In the genomic region with DNA sequence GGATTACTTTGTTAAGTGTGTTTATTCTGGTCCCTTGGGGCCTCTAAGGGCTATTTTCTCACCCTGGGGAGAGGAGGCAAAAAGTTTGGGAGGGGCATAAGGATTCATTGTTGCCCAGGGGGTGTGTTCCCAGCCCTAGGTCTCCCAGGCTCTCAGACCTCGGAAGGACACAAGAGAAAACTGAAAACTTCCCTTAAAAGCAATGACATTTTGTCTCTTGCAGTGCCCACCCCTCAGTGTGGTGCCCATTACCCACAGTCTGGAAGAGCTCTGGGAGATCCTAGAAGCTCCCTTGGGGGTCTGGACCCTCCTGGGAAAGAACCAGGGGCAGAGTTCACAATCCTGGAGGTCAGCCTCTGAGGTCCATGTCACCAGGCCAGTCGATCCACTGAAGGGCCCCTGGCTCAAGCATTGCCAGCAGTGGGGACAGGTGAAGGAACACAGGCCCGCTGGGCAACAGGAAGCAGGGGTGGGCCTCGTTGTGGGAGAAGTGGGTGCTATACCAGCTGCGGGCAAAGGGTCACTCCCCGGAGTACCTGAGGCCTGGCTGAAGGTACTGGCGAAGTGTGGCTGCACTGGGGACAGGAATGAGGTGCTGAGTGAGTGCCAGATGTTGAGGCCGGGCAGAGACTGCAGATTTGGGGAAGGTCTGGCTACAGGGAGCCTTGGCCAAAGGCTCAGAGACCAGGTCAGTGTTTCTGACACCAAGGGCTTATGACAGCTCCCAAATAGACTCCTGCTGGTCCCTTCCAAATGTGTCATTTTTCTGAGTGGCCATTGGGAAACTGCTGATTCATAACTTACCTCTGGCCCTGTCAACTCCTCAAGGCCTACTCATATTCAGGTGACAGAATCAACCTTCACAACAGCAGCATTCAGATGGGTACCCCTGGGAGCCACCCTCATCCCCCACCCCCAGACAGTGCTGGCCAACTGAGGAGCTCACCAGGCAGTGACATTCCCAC, we compare ENCODE assay signal across 23 cellular contexts. TPM values are rescaled to one million over a fixed set of nuclear protein-coding genes. Genes with fewer than 3 reads are reported as not detected.
DNase-seq lines count a peak whose midpoint lies in the region; ATAC-seq and TF ChIP-seq lines count a peak whose summit lies in the region.
"Had no signal": no experiment of that assay in that cellular context is flagged by ENCODE, and none has a peak within 500 bp of the region (broad histone marks: within the 10 kb centered on the region; RNA-seq: fewer than 3 reads in every experiment).

No MANE protein-coding gene starts in this region.

- POLR2A ChIA-PET in IMR-90 (lab: Charles Lee; ENCODE audit: unreplicated experiment) = no interaction called here

- H3K4ac ChIP-seq in IMR-90 (ENCODE audit: low read depth, low read length) = no peak overlapping the region

- no peak for TF ChIP-seq RAD21 in IMR-90 (IDR thresholded peaks at IDR 0.05; ENCODE audit: low read length)

- H2BK120ac ChIP-seq in IMR-90 (ENCODE audit: low read depth, low read length) = no peak overlapping the region

- H3K9ac ChIP-seq in IMR-90 (ENCODE audit: low read depth, low read length) = no peak overlapping the region

- peak overlapping the region; percentile 12 for H3K27ac Mint-ChIP-seq in dendritic cell treated with granulocyte-macrophage colony-stimulating factor and Interleukin-4, amounts not matched to agents 40 ng/mL and 50 ng/mL, for 4 days
- H3K27ac Mint-ChIP-seq in progenitor cell of endocrine pancreas = peak overlapping the region; percentile 84
- H3K27ac Mint-ChIP-seq: activated CD4-positive, alpha-beta T cell treated with anti-CD3 and anti-CD28 coated beads, Interleukin-2, amount 10 ng/mL, durations not matched to agents 7 days and 5 days; IgD-negative memory B cell; WTC11 had no signal

- no peak for TF ChIP-seq POLR2A in IMR-90 (IDR thresholded peaks at IDR 0.05; ENCODE audit: low read depth, low read length)

- peaks cover 7% of the 10 kb centered on the region; the same call in 1 of the 2 replicates for H3K9me1 ChIP-seq in IMR-90 (ENCODE audit: insufficient read depth, low read length)

- H3K27me3 ChIP-seq in IMR-90 (ENCODE audit: control insufficient read depth, insufficient read depth, low read length) = no peaks in the 10 kb centered on the region
- no peaks in the 10 kb centered on the region for H3K27me3 ChIP-seq in left ventricle myocardium inferior (ENCODE audit: low read depth)
- H3K27me3 ChIP-seq in H7 (ENCODE audit: control insufficient read depth, insufficient read depth, low read length) = no peaks in the 10 kb centered on the region
- H3K27me3 ChIP-seq: left lung, SJCRH30, tibial nerve had no signal

- peaks cover 31% of the 10 kb centered on the region for H3K36me3 Mint-ChIP-seq in dendritic cell treated with granulocyte-macrophage colony-stimulating factor and Interleukin-4, amounts not matched to agents 40 ng/mL and 50 ng/mL, for 4 days (ENCODE audit: low read depth)
- H3K36me3 Mint-ChIP-seq in progenitor cell of endocrine pancreas (ENCODE audit: insufficient read depth) = peaks cover 40% of the 10 kb centered on the region

- H3K4me3 ChIP-seq in IMR-90 (ENCODE audit: insufficient read depth, low read depth, low read length) = no peak overlapping the region
- H3K4me3 ChIP-seq in left ventricle myocardium inferior = no peak overlapping the region
- H3K4me3 ChIP-seq in H7 (ENCODE audit: insufficient read depth, low read depth, low read length) = no peak overlapping the region
- H3K4me3 ChIP-seq: left lung, prostate gland, SJCRH30, tibial nerve had no signal

- dilution Hi-C loops in IMR-90 (cut with HindIII; ENCODE audit: low sequenced_read_pairs, unreplicated experiment) = no loop called here

- BruUV-seq in IMR-90 (replicated peaks; lab: Mats Ljungman, UMichigan) = no TSS peak

- no peak for ATAC-seq in IMR-90 (ENCODE audit: low read depth)
- no peak for ATAC-seq in HG03354 (IDR thresholded peaks at IDR 0.05; ENCODE audit: poor library complexity, severe bottlenecking, unreplicated experiment)
- ATAC-seq: activated T-cell treated with anti-CD3 and anti-CD28 coated beads, Interleukin-2, amount 50 U/mL, for 4 hours; left lung; WTC11 had no signal

- in situ Hi-C loops in IMR-90 (cut with MboI; ENCODE audit: low sequenced_read_pairs) = loop anchor here (5.0 kb wide), 1 partner anchor 33 kb away; a partner anchor contains a TSS

- H2AK5ac ChIP-seq in IMR-90 (ENCODE audit: low read depth, low read length) = 0 out of 2 replicates have a peak overlapping the region, but pooled peaks have one; percentile 5

- CTCF ChIA-PET in IMR-90 (lab: Yijun Ruan, JAX) = no interaction called here

- H3K27me3 Mint-ChIP-seq in dendritic cell treated with granulocyte-macrophage colony-stimulating factor and Interleukin-4, amounts not matched to agents 40 ng/mL and 50 ng/mL, for 4 days = no peaks in the 10 kb centered on the region
- no peaks in the 10 kb centered on the region for H3K27me3 Mint-ChIP-seq in progenitor cell of endocrine pancreas
- H3K27me3 Mint-ChIP-seq: activated CD4-positive, alpha-beta T cell treated with anti-CD3 and anti-CD28 coated beads, Interleukin-2, amount 10 ng/mL, durations not matched to agents 7 days and 5 days; central memory CD8-positive, alpha-beta T cell; IgD-negative memory B cell had no signal

- peaks cover 39% of the 10 kb centered on the region for H3K4me1 Mint-ChIP-seq in dendritic cell treated with granulocyte-macrophage colony-stimulating factor and Interleukin-4, amounts not matched to agents 40 ng/mL and 50 ng/mL, for 4 days (ENCODE audit: low read depth)
- H3K4me1 Mint-ChIP-seq in progenitor cell of endocrine pancreas (ENCODE audit: low read depth) = peaks cover 11% of the 10 kb centered on the region

- H4K5ac ChIP-seq in IMR-90 (ENCODE audit: low read depth, low read length) = no peak overlapping the region

- H2BK5ac ChIP-seq in IMR-90 (ENCODE audit: low read depth, low read length, poor library complexity, severe bottlenecking) = no peak overlapping the region

- H3K36me3 ChIP-seq in IMR-90 (ENCODE audit: control insufficient read depth, insufficient read depth, low read length) (no peaks in the 10 kb centered on the region), left ventricle myocardium inferior (no peaks in the 10 kb centered on the region), H7 (replicated peaks; ENCODE audit: control insufficient read depth, insufficient read depth, low read length) (no peaks in the 10 kb centered on the region; the same call in 1 of the 2 replicates)
- H3K36me3 ChIP-seq: left lung, prostate gland, SJCRH30, tibial nerve had no signal

- H2AK9ac ChIP-seq in IMR-90 (replicated peaks; ENCODE audit: low read depth, low read length, poor library complexity) = no peak overlapping the region

- intact Hi-C loops in IMR-90 (cut with micrococcal nuclease) (no loop called here), left ventricle myocardium inferior (cut with micrococcal nuclease) (no loop called here)
- intact Hi-C loops in dendritic cell treated with granulocyte-macrophage colony-stimulating factor and Interleukin-4, amounts not matched to agents 40 ng/mL and 50 ng/mL, for 4 days (cut with micrococcal nuclease) = no loop called here

- no peak for TF ChIP-seq CTCF in IMR-90 (conservative IDR thresholded peaks at IDR 0.05; ENCODE audit: low read depth, low read length)
- TF ChIP-seq CTCF in left ventricle myocardium inferior (IDR thresholded peaks at IDR 0.05; ENCODE audit: borderline replicate concordance) = no peak
- no peak for TF ChIP-seq CTCF in progenitor cell of endocrine pancreas (IDR thresholded peaks at IDR 0.05; ENCODE audit: unreplicated experiment)

- H3K18ac ChIP-seq in IMR-90 (ENCODE audit: low read depth, low read length) = no peak overlapping the region

- no peak overlapping the region for H3K23ac ChIP-seq in IMR-90 (ENCODE audit: low read depth, low read length)

- no peak overlapping the region for H4K8ac ChIP-seq in IMR-90 (ENCODE audit: low read depth in 2 of 2, low read length in 2 of 2)

- H3K79me1 ChIP-seq in IMR-90 (ENCODE audit: low read depth in 1 of 2, low read length in 2 of 2) = peaks cover 9 to 17% of the 10 kb centered on the region in 2 experiments

- DNase-seq in IMR-90 (no peak), left ventricle myocardium inferior (peak; percentile 64), progenitor cell of endocrine pancreas (ENCODE audit: low spot score, unreplicated experiment) (no peak), amygdala (lab: John Stamatoyannopoulos, UW) (no peak), H7 (no peak)
- DNase-seq: activated CD4-positive, alpha-beta T cell treated with anti-CD3 and anti-CD28 coated beads, Interleukin-2, amount 10 ng/mL, durations not matched to agents 7 days and 5 days; activated T-cell treated with anti-CD3 and anti-CD28 coated beads, Interleukin-2, amount 50 U/mL, for 4 hours; dermis blood vessel endothelial cell; DMS 273 treated with DMSO at 0.1 percent for 48 hours; EL; NCI-H146; NCI-H226; nucleus accumbens; SJCRH30; stimulated activated CD4-positive, alpha-beta T cell treated with anti-CD3 and anti-CD28 coated beads, Interleukin-4, amount 100 ng/mL, for 24 hours had no signal

- H3K27ac ChIP-seq in IMR-90 (ENCODE audit: insufficient read depth, low read length) (no peak overlapping the region), left ventricle myocardium inferior (replicated peaks) (peak overlapping the region; percentile 89)
- H3K27ac ChIP-seq: left lung, prostate gland, SJCRH30, tibial nerve had no signal

- H3K56ac ChIP-seq in IMR-90 (ENCODE audit: extremely low read depth, insufficient read depth, low read length) = no peak overlapping the region

- H3K4me2 ChIP-seq in IMR-90 (ENCODE audit: low read depth, low read length) = no peak overlapping the region

- H3K14ac ChIP-seq in IMR-90 (replicated peaks; ENCODE audit: low read depth, low read length) = no peak overlapping the region

- no peaks in the 10 kb centered on the region for H3K9me3 Mint-ChIP-seq in dendritic cell treated with granulocyte-macrophage colony-stimulating factor and Interleukin-4, amounts not matched to agents 40 ng/mL and 50 ng/mL, for 4 days
- peaks cover 10% of the 10 kb centered on the region for H3K9me3 Mint-ChIP-seq in progenitor cell of endocrine pancreas (ENCODE audit: low read depth)
- H3K9me3 Mint-ChIP-seq: activated CD4-positive, alpha-beta T cell treated with anti-CD3 and anti-CD28 coated beads, Interleukin-2, amount 10 ng/mL, durations not matched to agents 7 days and 5 days; activated T-cell treated with anti-CD3 and anti-CD28 coated beads, Interleukin-2, amount 50 U/mL, for 4 hours; central memory CD8-positive, alpha-beta T cell; IgD-negative memory B cell; WTC11 had no signal

- WGBS in IMR-90 (ENCODE audit: extremely low coverage in 2 of 2, insufficient read length in 1 of 2), 2 experiments = 96% methylated on average over 5 of the region's 8 CpGs; no CpG with 5 or more reads in 1 of the 2 experiments

- H4K91ac ChIP-seq in IMR-90 (ENCODE audit: insufficient read depth, low read depth, low read length) = no peak overlapping the region; the same call in 1 of the 2 replicates

- no peak overlapping the region for H2AFZ ChIP-seq in IMR-90 (replicated peaks; ENCODE audit: low read length, poor library complexity)

- no peak overlapping the region for H3K4me3 Mint-ChIP-seq in dendritic cell treated with granulocyte-macrophage colony-stimulating factor and Interleukin-4, amounts not matched to agents 40 ng/mL and 50 ng/mL, for 4 days
- H3K4me3 Mint-ChIP-seq in progenitor cell of endocrine pancreas (ENCODE audit: low read depth) = no peak overlapping the region
- H3K4me3 Mint-ChIP-seq: activated CD4-positive, alpha-beta T cell treated with anti-CD3 and anti-CD28 coated beads, Interleukin-2, amount 10 ng/mL, durations not matched to agents 7 days and 5 days; central memory CD8-positive, alpha-beta T cell; WTC11 had no signal

- no peak overlapping the region for H2BK20ac ChIP-seq in IMR-90 (ENCODE audit: low read depth, low read length)

- H4K20me1 ChIP-seq in IMR-90 (ENCODE audit: insufficient read depth, low read length) = no peaks in the 10 kb centered on the region

- no peaks in the 10 kb centered on the region for H3K9me3 ChIP-seq in IMR-90 (ENCODE audit: control insufficient read depth, insufficient read depth, low read length)
- no peaks in the 10 kb centered on the region for H3K9me3 ChIP-seq in left ventricle myocardium inferior (replicated peaks)
- H3K9me3 ChIP-seq: left lung, prostate gland, SJCRH30, tibial nerve had no signal

- no peak overlapping the region for H2BK15ac ChIP-seq in IMR-90 (ENCODE audit: low read depth, low read length)

- H3K4me1 ChIP-seq in IMR-90 (ENCODE audit: control insufficient read depth, insufficient read depth, low read length) (peaks cover 15% of the 10 kb centered on the region), left ventricle myocardium inferior (peaks cover 60% of the 10 kb centered on the region)

RNA-seq across cellular contexts. Expression of a gene that starts 4.6 kb away (rescaled TPM):
- total RNA-seq in IMR-90 (2012; rRNA removed) (1.9 and 2.0 TPM in 2 replicates), left ventricle myocardium inferior (8.9 TPM), progenitor cell of endocrine pancreas (18.1 and 19.1 TPM in 2 replicates)
- 2.6 and 2.9 TPM in 2 replicates for polyA plus RNA-seq in IMR-90 (2012; rRNA removed)
- 1.9 and 2.6 TPM in 2 replicates for polyA plus RNA-seq in IMR-90 (2012; cell fraction: cytosol; rRNA removed)
- 2.8 and 2.9 TPM in 2 replicates for polyA plus RNA-seq in IMR-90 (2012; cell fraction: nucleus; rRNA removed; ENCODE audit: low replicate concordance)
- 14.5 and 16.2 TPM in 2 replicates for total RNA-seq in H7 (2014; rRNA removed; shearing (Covaris generic))

RNA-seq across cellular contexts. Expression of a gene that starts 12.9 kb away (rescaled TPM):
- total RNA-seq in IMR-90 (2012; rRNA removed) (9.2 and 9.3 TPM in 2 replicates), left ventricle myocardium inferior (61.1 TPM), progenitor cell of endocrine pancreas (80.0 and 83.6 TPM in 2 replicates)
- 20.3 and 22.1 TPM in 2 replicates for polyA plus RNA-seq in IMR-90 (2012; rRNA removed)
- polyA plus RNA-seq in IMR-90 (2012; cell fraction: cytosol; rRNA removed) = 14.3 and 22.6 TPM in 2 replicates
- 19.9 and 44.1 TPM in 2 replicates for polyA plus RNA-seq in IMR-90 (2012; cell fraction: nucleus; rRNA removed; ENCODE audit: low replicate concordance)
- total RNA-seq in H7 (2014; rRNA removed; shearing (Covaris generic)) = 55.2 and 55.3 TPM in 2 replicates

RNA-seq across cellular contexts. Expression of a gene that starts 18.9 kb away (rescaled TPM):
- 2.2 and 2.5 TPM in 2 replicates for total RNA-seq in IMR-90 (2012; rRNA removed)
- polyA plus RNA-seq in IMR-90 (2012; rRNA removed) = 4.6 and 5.3 TPM in 2 replicates
- 4.3 and 4.4 TPM in 2 replicates for polyA plus RNA-seq in IMR-90 (2012; cell fraction: cytosol; rRNA removed)
- 13.1 and 17.1 TPM in 2 replicates for polyA plus RNA-seq in IMR-90 (2012; cell fraction: nucleus; rRNA removed; ENCODE audit: low replicate concordance)
- total RNA-seq in left ventricle myocardium inferior = 8.9 TPM
- 36.1 and 36.6 TPM in 2 replicates for total RNA-seq in progenitor cell of endocrine pancreas
- total RNA-seq in H7 (2014; rRNA removed; shearing (Covaris generic)) = 10.2 and 13.8 TPM in 2 replicates

RNA-seq across cellular contexts. Expression of a gene that starts 32.2 kb away (rescaled TPM):
- total RNA-seq in IMR-90 (2012; rRNA removed) (1.7 and 1.8 TPM in 2 replicates), left ventricle myocardium inferior (10.8 TPM), progenitor cell of endocrine pancreas (20.0 and 22.5 TPM in 2 replicates)
- polyA plus RNA-seq in IMR-90 (2012; rRNA removed) = 3.7 and 5.5 TPM in 2 replicates
- 4.8 and 6.0 TPM in 2 replicates for polyA plus RNA-seq in IMR-90 (2012; cell fraction: cytosol; rRNA removed)
- 15.2 and 17.9 TPM in 2 replicates for polyA plus RNA-seq in IMR-90 (2012; cell fraction: nucleus; rRNA removed; ENCODE audit: low replicate concordance)
- total RNA-seq in H7 (2014; rRNA removed; shearing (Covaris generic)) = 3.0 and 8.5 TPM in 2 replicates

RNA-seq across cellular contexts. Expression of a gene that starts 46.2 kb away (rescaled TPM):
- total RNA-seq in IMR-90 (2012; rRNA removed) = 2.8 and 2.9 TPM in 2 replicates
- 4.0 and 4.2 TPM in 2 replicates for polyA plus RNA-seq in IMR-90 (2012; rRNA removed)
- 1.2 and 2.4 TPM in 2 replicates for polyA plus RNA-seq in IMR-90 (2012; cell fraction: cytosol; rRNA removed)
- polyA plus RNA-seq in IMR-90 (2012; cell fraction: nucleus; rRNA removed; ENCODE audit: low replicate concordance) = 10.3 and 15.8 TPM in 2 replicates
- 7.1 TPM for total RNA-seq in left ventricle myocardium inferior
- total RNA-seq in progenitor cell of endocrine pancreas = 46.2 and 50.0 TPM in 2 replicates
- 2.8 and 8.5 TPM in 2 replicates for total RNA-seq in H7 (2014; rRNA removed; shearing (Covaris generic))
